Comparison of ENCODE assay signal across 1 cellular context in the genomic region with DNA sequence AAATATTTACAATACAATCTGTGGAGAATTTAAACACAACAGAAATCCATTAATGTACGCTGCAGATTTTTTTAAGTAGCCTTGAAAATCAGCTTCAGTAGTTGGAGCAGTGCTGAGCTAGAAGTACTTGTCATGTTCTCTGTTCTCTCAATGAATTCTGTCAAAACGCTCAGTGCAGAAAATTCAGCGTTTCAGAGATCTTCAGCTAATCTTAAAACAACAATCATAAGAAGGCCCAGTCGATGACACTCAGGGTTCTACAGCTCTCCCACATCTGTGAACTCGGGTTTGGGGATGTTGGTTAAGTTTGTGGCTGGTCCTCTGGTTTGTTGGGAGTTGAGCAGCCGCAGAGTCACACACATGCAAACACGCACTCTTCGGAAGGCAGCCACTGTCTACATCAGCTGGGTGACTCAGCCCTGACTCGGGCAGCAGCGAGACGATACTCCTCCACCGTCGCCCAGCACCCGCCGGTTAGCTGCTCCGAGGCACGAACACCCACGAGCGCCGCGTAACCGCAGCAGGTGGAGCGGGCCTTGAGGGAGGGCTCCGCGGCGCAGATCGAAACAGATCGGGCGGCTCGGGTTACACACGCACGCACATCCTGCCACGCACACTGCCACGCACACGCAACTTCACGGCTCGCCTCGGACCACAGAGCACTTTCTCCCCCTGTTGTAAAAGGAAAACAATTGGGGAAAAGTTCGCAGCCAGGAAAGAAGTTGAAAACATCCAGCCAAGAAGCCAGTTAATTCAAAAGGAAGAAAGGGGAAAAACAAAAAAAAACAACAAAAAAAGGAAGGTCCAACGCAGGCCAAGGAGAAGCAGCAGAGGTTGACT.
A peak's percentile ranks its signal among the peaks of the same experiment; 100 is the strongest.
TF ChIP-seq lines count a peak whose summit lies in the region.

No MANE protein-coding gene starts in this region.

TF ChIP-seq in H1, 55 proteins besides CTCF, POLR2A, EP300 and RAD21 (continued from another document):
- TF ChIP-seq, protein P1, sequence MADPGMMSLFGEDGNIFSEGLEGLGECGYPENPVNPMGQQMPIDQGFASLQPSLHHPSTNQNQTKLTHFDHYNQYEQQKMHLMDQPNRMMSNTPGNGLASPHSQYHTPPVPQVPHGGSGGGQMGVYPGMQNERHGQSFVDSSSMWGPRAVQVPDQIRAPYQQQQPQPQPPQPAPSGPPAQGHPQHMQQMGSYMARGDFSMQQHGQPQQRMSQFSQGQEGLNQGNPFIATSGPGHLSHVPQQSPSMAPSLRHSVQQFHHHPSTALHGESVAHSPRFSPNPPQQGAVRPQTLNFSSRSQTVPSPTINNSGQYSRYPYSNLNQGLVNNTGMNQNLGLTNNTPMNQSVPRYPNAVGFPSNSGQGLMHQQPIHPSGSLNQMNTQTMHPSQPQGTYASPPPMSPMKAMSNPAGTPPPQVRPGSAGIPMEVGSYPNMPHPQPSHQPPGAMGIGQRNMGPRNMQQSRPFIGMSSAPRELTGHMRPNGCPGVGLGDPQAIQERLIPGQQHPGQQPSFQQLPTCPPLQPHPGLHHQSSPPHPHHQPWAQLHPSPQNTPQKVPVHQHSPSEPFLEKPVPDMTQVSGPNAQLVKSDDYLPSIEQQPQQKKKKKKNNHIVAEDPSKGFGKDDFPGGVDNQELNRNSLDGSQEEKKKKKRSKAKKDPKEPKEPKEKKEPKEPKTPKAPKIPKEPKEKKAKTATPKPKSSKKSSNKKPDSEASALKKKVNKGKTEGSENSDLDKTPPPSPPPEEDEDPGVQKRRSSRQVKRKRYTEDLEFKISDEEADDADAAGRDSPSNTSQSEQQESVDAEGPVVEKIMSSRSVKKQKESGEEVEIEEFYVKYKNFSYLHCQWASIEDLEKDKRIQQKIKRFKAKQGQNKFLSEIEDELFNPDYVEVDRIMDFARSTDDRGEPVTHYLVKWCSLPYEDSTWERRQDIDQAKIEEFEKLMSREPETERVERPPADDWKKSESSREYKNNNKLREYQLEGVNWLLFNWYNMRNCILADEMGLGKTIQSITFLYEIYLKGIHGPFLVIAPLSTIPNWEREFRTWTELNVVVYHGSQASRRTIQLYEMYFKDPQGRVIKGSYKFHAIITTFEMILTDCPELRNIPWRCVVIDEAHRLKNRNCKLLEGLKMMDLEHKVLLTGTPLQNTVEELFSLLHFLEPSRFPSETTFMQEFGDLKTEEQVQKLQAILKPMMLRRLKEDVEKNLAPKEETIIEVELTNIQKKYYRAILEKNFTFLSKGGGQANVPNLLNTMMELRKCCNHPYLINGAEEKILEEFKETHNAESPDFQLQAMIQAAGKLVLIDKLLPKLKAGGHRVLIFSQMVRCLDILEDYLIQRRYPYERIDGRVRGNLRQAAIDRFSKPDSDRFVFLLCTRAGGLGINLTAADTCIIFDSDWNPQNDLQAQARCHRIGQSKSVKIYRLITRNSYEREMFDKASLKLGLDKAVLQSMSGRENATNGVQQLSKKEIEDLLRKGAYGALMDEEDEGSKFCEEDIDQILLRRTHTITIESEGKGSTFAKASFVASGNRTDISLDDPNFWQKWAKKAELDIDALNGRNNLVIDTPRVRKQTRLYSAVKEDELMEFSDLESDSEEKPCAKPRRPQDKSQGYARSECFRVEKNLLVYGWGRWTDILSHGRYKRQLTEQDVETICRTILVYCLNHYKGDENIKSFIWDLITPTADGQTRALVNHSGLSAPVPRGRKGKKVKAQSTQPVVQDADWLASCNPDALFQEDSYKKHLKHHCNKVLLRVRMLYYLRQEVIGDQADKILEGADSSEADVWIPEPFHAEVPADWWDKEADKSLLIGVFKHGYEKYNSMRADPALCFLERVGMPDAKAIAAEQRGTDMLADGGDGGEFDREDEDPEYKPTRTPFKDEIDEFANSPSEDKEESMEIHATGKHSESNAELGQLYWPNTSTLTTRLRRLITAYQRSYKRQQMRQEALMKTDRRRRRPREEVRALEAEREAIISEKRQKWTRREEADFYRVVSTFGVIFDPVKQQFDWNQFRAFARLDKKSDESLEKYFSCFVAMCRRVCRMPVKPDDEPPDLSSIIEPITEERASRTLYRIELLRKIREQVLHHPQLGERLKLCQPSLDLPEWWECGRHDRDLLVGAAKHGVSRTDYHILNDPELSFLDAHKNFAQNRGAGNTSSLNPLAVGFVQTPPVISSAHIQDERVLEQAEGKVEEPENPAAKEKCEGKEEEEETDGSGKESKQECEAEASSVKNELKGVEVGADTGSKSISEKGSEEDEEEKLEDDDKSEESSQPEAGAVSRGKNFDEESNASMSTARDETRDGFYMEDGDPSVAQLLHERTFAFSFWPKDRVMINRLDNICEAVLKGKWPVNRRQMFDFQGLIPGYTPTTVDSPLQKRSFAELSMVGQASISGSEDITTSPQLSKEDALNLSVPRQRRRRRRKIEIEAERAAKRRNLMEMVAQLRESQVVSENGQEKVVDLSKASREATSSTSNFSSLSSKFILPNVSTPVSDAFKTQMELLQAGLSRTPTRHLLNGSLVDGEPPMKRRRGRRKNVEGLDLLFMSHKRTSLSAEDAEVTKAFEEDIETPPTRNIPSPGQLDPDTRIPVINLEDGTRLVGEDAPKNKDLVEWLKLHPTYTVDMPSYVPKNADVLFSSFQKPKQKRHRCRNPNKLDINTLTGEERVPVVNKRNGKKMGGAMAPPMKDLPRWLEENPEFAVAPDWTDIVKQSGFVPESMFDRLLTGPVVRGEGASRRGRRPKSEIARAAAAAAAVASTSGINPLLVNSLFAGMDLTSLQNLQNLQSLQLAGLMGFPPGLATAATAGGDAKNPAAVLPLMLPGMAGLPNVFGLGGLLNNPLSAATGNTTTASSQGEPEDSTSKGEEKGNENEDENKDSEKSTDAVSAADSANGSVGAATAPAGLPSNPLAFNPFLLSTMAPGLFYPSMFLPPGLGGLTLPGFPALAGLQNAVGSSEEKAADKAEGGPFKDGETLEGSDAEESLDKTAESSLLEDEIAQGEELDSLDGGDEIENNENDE (IDR thresholded peaks at IDR 0.05; ENCODE audit: insufficient replicate concordance, low read length): no peak
- TF ChIP-seq MAFK (IDR thresholded peaks at IDR 0.05; ENCODE audit: low read depth, low read length) (no peak), CTBP2 (IDR thresholded peaks at IDR 0.05; ENCODE audit: borderline replicate concordance, insufficient read depth, insufficient read length, low read length) (no peak), SIX5 (IDR thresholded peaks at IDR 0.05; ENCODE audit: low read depth, low read length) (no peak), CREB1 (IDR thresholded peaks at IDR 0.05) (no peak), SRF (IDR thresholded peaks at IDR 0.05; ENCODE audit: low read depth, low read length) (no peak), HDAC2 (IDR thresholded peaks at IDR 0.05; ENCODE audit: borderline replicate concordance in 1 of 2, low read depth in 2 of 2, low read length in 2 of 2) (0 out of 4 replicates have a peak, but pooled peaks of 1 of the 2 experiments have one; percentile 65), BACH1 (IDR thresholded peaks at IDR 0.05; ENCODE audit: low read length) (no peak), TEAD4 (IDR thresholded peaks at IDR 0.05; ENCODE audit: low read depth, low read length) (no peak), YY1 (IDR thresholded peaks at IDR 0.05; ENCODE audit: low read depth, low read length) (no peak), NRF1 (IDR thresholded peaks at IDR 0.05; ENCODE audit: low read depth, low read length) (no peak), RBBP5 (IDR thresholded peaks at IDR 0.05; ENCODE audit: borderline replicate concordance, low read depth, low read length) (no peak), ASH2L (IDR thresholded peaks at IDR 0.05; ENCODE audit: low read length) (peak; percentile 45), HDAC6 (IDR thresholded peaks at IDR 0.05; ENCODE audit: low read depth, low read length) (no peak), JUN (IDR thresholded peaks at IDR 0.05; ENCODE audit: low read depth, low read length) (no peak), PHF8 (conservative IDR thresholded peaks at IDR 0.05; ENCODE audit: low read depth, low read length) (no peak), SP2 (IDR thresholded peaks at IDR 0.05; ENCODE audit: low read length) (no peak), BCL11A (IDR thresholded peaks at IDR 0.05; ENCODE audit: low read depth in 2 of 2, low read length in 2 of 2) (no peak), SIN3A (conservative IDR thresholded peaks at IDR 0.05 in 1 of 2, IDR thresholded peaks at IDR 0.05 in 1 of 2; ENCODE audit: low read depth in 1 of 2, low read length in 2 of 2) (0 out of 4 replicates have a peak, but pooled peaks of 1 of the 2 experiments have one; percentile 18), SP4 (IDR thresholded peaks at IDR 0.05; ENCODE audit: low read length) (no peak), SP1 (IDR thresholded peaks at IDR 0.05; ENCODE audit: low read depth, low read length) (no peak), CHD1 (IDR thresholded peaks at IDR 0.05; ENCODE audit: low read depth, low read length) (no peak), EZH2 (IDR thresholded peaks at IDR 0.05; ENCODE audit: low read depth, low read length, severe bottlenecking) (peak; percentile 75), POLR2AphosphoS5 (IDR thresholded peaks at IDR 0.05; ENCODE audit: low read depth, low read length) (no peak), EGR1 (IDR thresholded peaks at IDR 0.05; ENCODE audit: borderline replicate concordance, low read depth, low read length) (no peak), FOSL1 (IDR thresholded peaks at IDR 0.05; ENCODE audit: insufficient read depth, low read depth, low read length) (no peak), KDM5A (IDR thresholded peaks at IDR 0.05; ENCODE audit: low read length) (no peak), NANOG (IDR thresholded peaks at IDR 0.05; ENCODE audit: insufficient read depth, low read depth, low read length, poor library complexity, severe bottlenecking) (no peak), ZNF274 (IDR thresholded peaks at IDR 0.05; ENCODE audit: borderline replicate concordance, extremely low read depth, low read length) (no peak), CBX5 (IDR thresholded peaks at IDR 0.05; ENCODE audit: low read depth, low read length) (no peak), POU5F1 (IDR thresholded peaks at IDR 0.05; ENCODE audit: low read depth, low read length) (no peak), CHD2 (IDR thresholded peaks at IDR 0.05; ENCODE audit: low read length) (no peak), SAP30 (IDR thresholded peaks at IDR 0.05; ENCODE audit: insufficient read depth, insufficient replicate concordance, low read length) (no peak), RXRA (IDR thresholded peaks at IDR 0.05; ENCODE audit: insufficient read depth, low read depth, low read length) (no peak), KDM4A (IDR thresholded peaks at IDR 0.05; ENCODE audit: low read depth, low read length, severe bottlenecking) (no peak), TBP (IDR thresholded peaks at IDR 0.05; ENCODE audit: low read depth, low read length) (no peak), KDM1A (IDR thresholded peaks at IDR 0.05; ENCODE audit: borderline replicate concordance, low read length) (0 out of 2 replicates have a peak, but pooled peaks have one; percentile 9), SUZ12 (IDR thresholded peaks at IDR 0.05; ENCODE audit: low read length) (peak; percentile 84; the same call in 1 of the 2 replicates), SIRT6 (IDR thresholded peaks at IDR 0.05; ENCODE audit: low read length) (no peak), CBX8 (IDR thresholded peaks at IDR 0.05; ENCODE audit: borderline replicate concordance, low read depth, low read length) (no peak), JUND (IDR thresholded peaks at IDR 0.05; ENCODE audit: low read length) (no peak)
- TF ChIP-seq, protein P2, sequence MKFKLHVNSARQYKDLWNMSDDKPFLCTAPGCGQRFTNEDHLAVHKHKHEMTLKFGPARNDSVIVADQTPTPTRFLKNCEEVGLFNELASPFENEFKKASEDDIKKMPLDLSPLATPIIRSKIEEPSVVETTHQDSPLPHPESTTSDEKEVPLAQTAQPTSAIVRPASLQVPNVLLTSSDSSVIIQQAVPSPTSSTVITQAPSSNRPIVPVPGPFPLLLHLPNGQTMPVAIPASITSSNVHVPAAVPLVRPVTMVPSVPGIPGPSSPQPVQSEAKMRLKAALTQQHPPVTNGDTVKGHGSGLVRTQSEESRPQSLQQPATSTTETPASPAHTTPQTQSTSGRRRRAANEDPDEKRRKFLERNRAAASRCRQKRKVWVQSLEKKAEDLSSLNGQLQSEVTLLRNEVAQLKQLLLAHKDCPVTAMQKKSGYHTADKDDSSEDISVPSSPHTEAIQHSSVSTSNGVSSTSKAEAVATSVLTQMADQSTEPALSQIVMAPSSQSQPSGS (IDR thresholded peaks at IDR 0.05; ENCODE audit: low read length): no peak
- TF ChIP-seq, protein P3, sequence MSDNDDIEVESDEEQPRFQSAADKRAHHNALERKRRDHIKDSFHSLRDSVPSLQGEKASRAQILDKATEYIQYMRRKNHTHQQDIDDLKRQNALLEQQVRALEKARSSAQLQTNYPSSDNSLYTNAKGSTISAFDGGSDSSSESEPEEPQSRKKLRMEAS (IDR thresholded peaks at IDR 0.05): 0 out of 2 replicates have a peak, but pooled peaks have one; percentile 5
- TF ChIP-seq, protein P4, sequence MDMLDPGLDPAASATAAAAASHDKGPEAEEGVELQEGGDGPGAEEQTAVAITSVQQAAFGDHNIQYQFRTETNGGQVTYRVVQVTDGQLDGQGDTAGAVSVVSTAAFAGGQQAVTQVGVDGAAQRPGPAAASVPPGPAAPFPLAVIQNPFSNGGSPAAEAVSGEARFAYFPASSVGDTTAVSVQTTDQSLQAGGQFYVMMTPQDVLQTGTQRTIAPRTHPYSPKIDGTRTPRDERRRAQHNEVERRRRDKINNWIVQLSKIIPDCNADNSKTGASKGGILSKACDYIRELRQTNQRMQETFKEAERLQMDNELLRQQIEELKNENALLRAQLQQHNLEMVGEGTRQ (IDR thresholded peaks at IDR 0.05; ENCODE audit: low read length): no peak
